In genomic region chr1:98110674-98111073, GRCh38 we compare ENCODE assay signal across 20 cellular contexts.
DNase-seq lines count a peak whose midpoint lies in the region; ATAC-seq, FAIRE-seq and TF ChIP-seq lines count a peak whose summit lies in the region.
"Had no signal": no experiment of that assay in that cellular context is flagged by ENCODE, and none has a peak within 500 bp of the region (broad histone marks: within the 10 kb centered on the region; RNA-seq: fewer than 3 reads in every experiment).

No MANE protein-coding gene starts in this region.

- BruUV-seq in endothelial cell of umbilical vein (replicated peaks; lab: Mats Ljungman, UMichigan): no TSS peak

- peaks cover 16% of the 10 kb centered on the region for H3K4me1 ChIP-seq in endothelial cell of umbilical vein (ENCODE audit: control insufficient read depth, extremely low read depth, insufficient read depth, low read length)
- H3K4me1 ChIP-seq: left lung, pancreas, testis had no signal

- no peak for FAIRE-seq in endothelial cell of umbilical vein (lab: Jason Lieb, UNC)
- FAIRE-seq: K562, pancreas had no signal

- H3K27me3 Mint-ChIP-seq in activated T-cell treated with anti-CD3 and anti-CD28 coated beads, Interleukin-2, amount 50 U/mL, for 72 hours (ENCODE audit: low read depth): no peaks in the 10 kb centered on the region
- H3K27me3 Mint-ChIP-seq: B cell; dendritic cell treated with granulocyte-macrophage colony-stimulating factor and Interleukin-4, amounts not matched to agents 40 ng/mL and 50 ng/mL, for 4 days had no signal

- H2AFZ ChIP-seq in endothelial cell of umbilical vein (ENCODE audit: low read depth, low read length): no peak overlapping the region

- CTCF ChIA-PET in endothelial cell of umbilical vein (lab: Charles Lee): no interaction called here
- CTCF ChIA-PET in GM10248 (lab: Yijun Ruan, JAX): no interaction called here

- no peaks in the 10 kb centered on the region for H3K36me3 ChIP-seq in endothelial cell of umbilical vein (ENCODE audit: control insufficient read depth in 2 of 2, extremely low read depth in 1 of 2, insufficient read depth in 2 of 2, low read length in 2 of 2)
- H3K36me3 ChIP-seq: left lung, pancreas had no signal

- H3K4me2 ChIP-seq in endothelial cell of umbilical vein (ENCODE audit: insufficient read depth, low read length): no peak overlapping the region

- H3K4me3 Mint-ChIP-seq in activated T-cell treated with anti-CD3 and anti-CD28 coated beads, Interleukin-2, amount 50 U/mL, for 72 hours: no peak overlapping the region
- H3K4me3 Mint-ChIP-seq: B cell; dendritic cell treated with granulocyte-macrophage colony-stimulating factor and Interleukin-4, amounts not matched to agents 40 ng/mL and 50 ng/mL, for 4 days; T-helper 1 cell treated with Interleukin-12 subunit alpha and Interleukin-12 subunit beta and Interleukin-4 antibody, amounts not matched to agents 30 μg/mL and 1 μg/mL, for 36 hours had no signal

- no peaks in the 10 kb centered on the region for H3K4me1 Mint-ChIP-seq in activated T-cell treated with anti-CD3 and anti-CD28 coated beads, Interleukin-2, amount 50 U/mL, for 72 hours (ENCODE audit: low read depth)
- H3K4me1 Mint-ChIP-seq: B cell had no signal

- intact Hi-C loops in endothelial cell of umbilical vein (cut with micrococcal nuclease): no loop called here

- H4K20me1 ChIP-seq in endothelial cell of umbilical vein (replicated peaks; ENCODE audit: control insufficient read depth, extremely low read depth, insufficient read depth, low read length): no peaks in the 10 kb centered on the region

- no peaks in the 10 kb centered on the region for H3K27me3 ChIP-seq in endothelial cell of umbilical vein (ENCODE audit: control insufficient read depth in 2 of 2, insufficient read depth in 2 of 2, low read length in 2 of 2)
- H3K27me3 ChIP-seq: left lung, testis had no signal

- H3K79me2 ChIP-seq in endothelial cell of umbilical vein (ENCODE audit: control insufficient read depth, insufficient read depth, low read length): no peaks in the 10 kb centered on the region

- no peak overlapping the region for H3K27ac Mint-ChIP-seq in activated T-cell treated with anti-CD3 and anti-CD28 coated beads, Interleukin-2, amount 50 U/mL, for 72 hours
- H3K27ac Mint-ChIP-seq: B cell; dendritic cell treated with granulocyte-macrophage colony-stimulating factor and Interleukin-4, amounts not matched to agents 40 ng/mL and 50 ng/mL, for 4 days; T-helper 1 cell treated with Interleukin-12 subunit alpha and Interleukin-12 subunit beta and Interleukin-4 antibody, amounts not matched to agents 30 μg/mL and 1 μg/mL, for 36 hours had no signal

- no peak for ATAC-seq in activated T-cell treated with anti-CD3 and anti-CD28 coated beads, Interleukin-2, amount 50 U/mL, for 72 hours (replicated peaks in 1 of 2)
- ATAC-seq: K562, left lung, pancreas, Right ventricle myocardium inferior had no signal

- H3K4me3 ChIP-seq in endothelial cell of umbilical vein (replicated peaks in 1 of 3; ENCODE audit: insufficient read depth in 1 of 3, low read depth in 1 of 3, low read length in 3 of 3): no peak overlapping the region
- H3K4me3 ChIP-seq: K562, left lung, pancreas, testis had no signal

- no peak overlapping the region for H3K27ac ChIP-seq in endothelial cell of umbilical vein (ENCODE audit: insufficient read depth, low read depth, low read length)
- H3K27ac ChIP-seq: left lung, pancreas, testis had no signal

- POLR2A ChIA-PET in endothelial cell of umbilical vein (lab: Charles Lee): no interaction called here
- POLR2A ChIA-PET in GM10248 (lab: Yijun Ruan, JAX): no interaction called here

- H3K9me1 ChIP-seq in endothelial cell of umbilical vein (replicated peaks; ENCODE audit: control insufficient read depth, extremely low read depth, insufficient read depth, low read length): no peaks in the 10 kb centered on the region

- DNase-seq in EL (peak; percentile 78), NCI-H460 (ENCODE audit: extremely low read depth, low read depth) (peak; percentile 19), endothelial cell of umbilical vein (ENCODE audit: low read depth, low spot score) (no peak), myocyte (ENCODE audit: low read depth) (peak; percentile 65), iPS-NIHi11 (ENCODE audit: low spot score) (no peak), GM10248 (ENCODE audit: extremely low spot score) (no peak), DMS 273 (lab: John Stamatoyannopoulos, UW; ENCODE audit: unreplicated experiment) (no peak)
- no peak for DNase-seq in activated T-cell treated with anti-CD3 and anti-CD28 coated beads, Interleukin-2, amount 50 U/mL, for 72 hours
- DNase-seq: activated CD4-positive, CD25-positive, alpha-beta regulatory T cell; left lung; NCI-H1105; pancreas; stimulated activated CD4-positive, alpha-beta T cell treated with anti-CD3 and anti-CD28 coated beads, Interleukin-4, amount 100 ng/mL, for 24 hours; stimulated activated CD8-positive, alpha-beta memory T cell treated with anti-CD3 and anti-CD28 coated beads, Interleukin-4, amount 100 ng/mL, for 48 hours; testis had no signal

- dilution Hi-C loops in endothelial cell of umbilical vein (cut with MboI; ENCODE audit: extremely low pct_ligation_motif_present, low sequenced_read_pairs): no loop called here

- no peak overlapping the region for H3K9ac ChIP-seq in endothelial cell of umbilical vein (replicated peaks; ENCODE audit: extremely low read depth, insufficient read depth, low read length)

- peaks cover 9% of the 10 kb centered on the region for H3K9me3 ChIP-seq in endothelial cell of umbilical vein (replicated peaks; ENCODE audit: control insufficient read depth, insufficient read depth, low read length)
- H3K9me3 ChIP-seq: testis had no signal

- no peak for TF ChIP-seq CTCF in endothelial cell of umbilical vein (IDR thresholded peaks at IDR 0.05; ENCODE audit: extremely low read depth in 1 of 2, insufficient read depth in 1 of 2, low read depth in 1 of 2, low read length in 2 of 2)
- TF ChIP-seq CTCF in GM10248 (IDR thresholded peaks at IDR 0.05; ENCODE audit: control extremely low read depth, extremely low read depth, low read depth, missing control alignments): no peak

- peaks cover 12 to 17% of the 10 kb centered on the region in 2 donors for H3K9me3 Mint-ChIP-seq in activated T-cell treated with anti-CD3 and anti-CD28 coated beads, Interleukin-2, amount 50 U/mL, for 72 hours

- peaks cover 5 to 6% of the 10 kb centered on the region in 2 donors for H3K36me3 Mint-ChIP-seq in activated T-cell treated with anti-CD3 and anti-CD28 coated beads, Interleukin-2, amount 50 U/mL, for 72 hours (ENCODE audit: insufficient read depth in 2 of 2)

- no peak for TF ChIP-seq POLR2A in endothelial cell of umbilical vein (IDR thresholded peaks at IDR 0.05; ENCODE audit: low read depth, low read length)

TF ChIP-seq in endothelial cell of umbilical vein, 7 proteins besides CTCF, POLR2A, EP300 and RAD21:
- peak; percentile 51 for TF ChIP-seq FOS (IDR thresholded peaks at IDR 0.05; ENCODE audit: borderline replicate concordance, insufficient read depth, low read length)
- no peak for TF ChIP-seq MAX (IDR thresholded peaks at IDR 0.05; ENCODE audit: insufficient read depth, insufficient read length)
- TF ChIP-seq POLR2AphosphoS5 (IDR thresholded peaks at IDR 0.05; ENCODE audit: insufficient read depth, low read depth, low read length): peak; percentile 22
- TF ChIP-seq JUN (IDR thresholded peaks at IDR 0.05; ENCODE audit: borderline replicate concordance, insufficient read depth, insufficient read length, low read depth): peak; percentile 2
- no peak for TF ChIP-seq EZH2 (IDR thresholded peaks at IDR 0.05; ENCODE audit: borderline replicate concordance, low read depth, low read length, severe bottlenecking)

Comparison
In these comparisons a context has a peak if more than half of its experiments do, and no peak if none do; other contexts are left out.
1. DNase-seq: peak in EL (single experiment), NCI-H460 (single experiment) and myocyte (single experiment); none in endothelial cell of umbilical vein (single experiment), iPS-NIHi11 (single experiment), GM10248 (single experiment), activated T-cell treated with anti-CD3 and anti-CD28 coated beads, Interleukin-2, amount 50 U/mL, for 72 hours (0 of 2) and DMS 273 (single experiment).